Comparison of ENCODE assay signal across 10 cellular contexts in genomic region chr2:112706170-112706664, GRCh38. TPM values are rescaled to one million over a fixed set of nuclear protein-coding genes. Genes with fewer than 3 reads are reported as not detected.
DNase-seq lines count a peak whose midpoint lies in the region; ATAC-seq, FAIRE-seq and TF ChIP-seq lines count a peak whose summit lies in the region.
"Had no signal": no experiment of that assay in that cellular context is flagged by ENCODE, and none has a peak within 500 bp of the region (broad histone marks: within the 10 kb centered on the region; RNA-seq: fewer than 3 reads in every experiment).

No MANE protein-coding gene starts in this region.

- no peak for ATAC-seq in GM21423 (IDR thresholded peaks at IDR 0.05; ENCODE audit: unreplicated experiment)

- no peak overlapping the region for H3K56ac ChIP-seq in H1 (replicated peaks; ENCODE audit: insufficient read length, low read depth, low read length)

- TF ChIP-seq CTCF in SK-N-SH (IDR thresholded peaks at IDR 0.05) (no peak), H1 (IDR thresholded peaks at IDR 0.05; ENCODE audit: control extremely low read depth in 1 of 3, insufficient read depth in 1 of 3, low read depth in 1 of 3, low read length in 3 of 3) (no peak)

- H4K5ac ChIP-seq in H1 (ENCODE audit: insufficient read length, low read depth, low read length), result no peak overlapping the region

- H3K14ac ChIP-seq in H1 (ENCODE audit: insufficient read length), result no peak overlapping the region

- H3K79me1 ChIP-seq in H1 (ENCODE audit: low read depth, low read length), result no peaks in the 10 kb centered on the region

- H3K9me2 ChIP-seq in SK-N-SH, result no peaks in the 10 kb centered on the region

- DNase-seq in stimulated activated CD4-positive, alpha-beta T cell treated with anti-CD3 and anti-CD28 coated beads, Interleukin-15, amount 100 ng/mL, for 24 hours, result peak; percentile 68
- no peak for DNase-seq in stimulated activated CD4-positive, alpha-beta T cell treated with anti-CD3 and anti-CD28 coated beads, Interleukin-12 subunit alpha, Interleukin-12 subunit beta, amount 100 ng/mL, for 4 hours
- DNase-seq in SK-N-SH (no peak), H1 (ENCODE audit: low read depth in 1 of 2, low spot score in 2 of 2) (no peak), ureter (ENCODE audit: low spot score) (peak; percentile 44), epidermal melanocyte (ENCODE audit: insufficient read length, low spot score) (no peak), NCI-H1092 (lab: John Stamatoyannopoulos, UW) (no peak)

- no peaks in the 10 kb centered on the region for H3K79me2 ChIP-seq in SK-N-SH (ENCODE audit: insufficient read depth)
- no peaks in the 10 kb centered on the region for H3K79me2 ChIP-seq in H1 (ENCODE audit: control insufficient read depth in 1 of 2, insufficient read depth in 2 of 2, low read length in 2 of 2)

- no peak overlapping the region for H2BK5ac ChIP-seq in H1 (ENCODE audit: low read depth, low read length)

- H3K27ac ChIP-seq in SK-N-SH (ENCODE audit: low read depth in 2 of 2, low read length in 1 of 2) (no peak overlapping the region), H1 (ENCODE audit: low read depth, low read length) (no peak overlapping the region)

- TF ChIP-seq POLR2A in H1 (IDR thresholded peaks at IDR 0.05; ENCODE audit: control extremely low read depth in 1 of 2, low read depth in 2 of 2, low read length in 2 of 2), result no peak

- no peaks in the 10 kb centered on the region for H3K23me2 ChIP-seq in H1 (ENCODE audit: low read depth, low read length)

- peaks cover 4% of the 10 kb centered on the region for H3F3A ChIP-seq in SK-N-SH (replicated peaks; ENCODE audit: insufficient read depth)

- H2BK12ac ChIP-seq in H1 (ENCODE audit: low read depth, low read length), result no peak overlapping the region

- H2BK20ac ChIP-seq in H1 (ENCODE audit: low read length), result no peak overlapping the region

- H3K9ac ChIP-seq in SK-N-SH (no peak overlapping the region), H1 (replicated peaks in 1 of 4; ENCODE audit: extremely low read depth in 1 of 4, low read depth in 3 of 4, low read length in 3 of 4) (no peak overlapping the region)

- TF ChIP-seq RAD21 in SK-N-SH (IDR thresholded peaks at IDR 0.05; ENCODE audit: low read length), result no peak
- TF ChIP-seq RAD21 in H1 (IDR thresholded peaks at IDR 0.05 in 1 of 2, conservative IDR thresholded peaks at IDR 0.05 in 1 of 2; ENCODE audit: low read depth in 2 of 2, low read length in 2 of 2), result no peak

- no peak overlapping the region for H3K23ac ChIP-seq in H1 (ENCODE audit: insufficient read length)

- H3K4ac ChIP-seq in H1 (replicated peaks; ENCODE audit: insufficient read length, low read depth, low read length), result no peak overlapping the region

- H4K8ac ChIP-seq in H1 (ENCODE audit: extremely low read depth, insufficient read depth, low read length), result no peak overlapping the region

- POLR2A ChIA-PET in SK-N-SH (lab: Yijun Ruan, JAX), result no interaction called here
- POLR2A ChIA-PET in H1 (lab: Charles Lee; ENCODE audit: partially characterized antibody), result no interaction called here

- CTCF ChIA-PET in SK-N-SH (lab: Yijun Ruan, JAX), result interaction anchor here (1.0 to 5.6 kb wide), 4 partner anchors 15 to 106 kb away, joined by 3 to 22 read pairs (median 13); no protein-coding TSS in a partner anchor
- CTCF ChIA-PET in H1 (lab: Charles Lee; ENCODE audit: partially characterized antibody), result interaction anchor here (3.1 kb wide), 1 partner anchor 19 kb away, joined by 17 read pairs; no protein-coding TSS in a partner anchor

- H4K91ac ChIP-seq in H1 (replicated peaks; ENCODE audit: insufficient read length, low read length), result no peak overlapping the region

- H3K4me1 ChIP-seq in SK-N-SH (ENCODE audit: control insufficient read depth in 1 of 2, insufficient read depth in 2 of 2, low read depth in 1 of 2, low read length in 1 of 2), result no peaks in the 10 kb centered on the region
- no peaks in the 10 kb centered on the region for H3K4me1 ChIP-seq in H1 (replicated peaks in 1 of 4; ENCODE audit: control insufficient read depth in 3 of 4, insufficient read depth in 4 of 4, low read length in 3 of 4)

- H2BK15ac ChIP-seq in H1 (ENCODE audit: low read length), result no peak overlapping the region

- H3K18ac ChIP-seq in H1 (ENCODE audit: extremely low read depth, low read length), result no peak overlapping the region

- no peaks in the 10 kb centered on the region for H4K20me1 ChIP-seq in SK-N-SH (ENCODE audit: insufficient read depth)
- no peaks in the 10 kb centered on the region for H4K20me1 ChIP-seq in H1 (replicated peaks in 1 of 2; ENCODE audit: control insufficient read depth in 1 of 2, insufficient read depth in 2 of 2, low read length in 2 of 2)

- TF ChIP-seq EP300 in SK-N-SH (IDR thresholded peaks at IDR 0.05; ENCODE audit: borderline replicate concordance in 1 of 2, low read depth in 1 of 2, low read length in 1 of 2) (no peak), H1 (IDR thresholded peaks at IDR 0.05; ENCODE audit: borderline replicate concordance in 1 of 2, low read depth in 2 of 2, low read length in 2 of 2) (no peak)

- H3K4me3 ChIP-seq in SK-N-SH (ENCODE audit: low read depth in 2 of 2, low read length in 1 of 2) (no peak overlapping the region), H1 (ENCODE audit: extremely low read depth in 1 of 4, insufficient read depth in 2 of 4, low read depth in 3 of 4, low read length in 4 of 4) (no peak overlapping the region)

- no peak overlapping the region for H2BK120ac ChIP-seq in H1 (replicated peaks; ENCODE audit: low read depth, low read length)

- no peak overlapping the region for H3K4me2 ChIP-seq in SK-N-SH
- no peak overlapping the region for H3K4me2 ChIP-seq in H1 (ENCODE audit: insufficient read depth in 1 of 2, low read depth in 2 of 2, low read length in 2 of 2)

- no peak for FAIRE-seq in H1 (lab: Jason Lieb, UNC)
- FAIRE-seq: TTC549 had no signal

- H3K27me3 ChIP-seq in SK-N-SH (ENCODE audit: insufficient read depth), result no peaks in the 10 kb centered on the region
- no peaks in the 10 kb centered on the region for H3K27me3 ChIP-seq in H1 (replicated peaks in 1 of 4; ENCODE audit: control insufficient read depth in 3 of 4, extremely low read depth in 1 of 4, insufficient read depth in 3 of 4, low read length in 3 of 4)

- WGBS in SK-N-SH (ENCODE audit: low lambda C conversion rate), result 56% methylated on average over 5 of the region's 5 CpGs
- 67% methylated on average over 5 of the region's 5 CpGs; no CpG with 5 or more reads in 1 of the 2 experiments for WGBS in H1 (ENCODE audit: extremely low coverage in 1 of 2, insufficient coverage in 1 of 2, insufficient read length in 1 of 2, insufficient replicate concordance in 2 of 2, low coverage in 1 of 2, low lambda C conversion rate in 2 of 2, missing lambda C conversion rate in 1 of 2), 2 experiments

- H2AK5ac ChIP-seq in H1 (ENCODE audit: low read depth, low read length), result no peak overlapping the region

- no peaks in the 10 kb centered on the region for H3K36me3 ChIP-seq in SK-N-SH (replicated peaks in 1 of 2; ENCODE audit: control insufficient read depth in 1 of 2, insufficient read depth in 2 of 2, low read length in 1 of 2)
- H3K36me3 ChIP-seq in H1 (ENCODE audit: control insufficient read depth in 2 of 4, insufficient read depth in 4 of 4, low read length in 3 of 4), result no peaks in the 10 kb centered on the region

- H3K9me3 ChIP-seq in SK-N-SH (no peaks in the 10 kb centered on the region), H1 (ENCODE audit: insufficient read depth in 2 of 2, low read depth in 1 of 2, low read length in 1 of 2) (no peaks in the 10 kb centered on the region)

- H2AFZ ChIP-seq in SK-N-SH (ENCODE audit: low read depth), result peak overlapping the region; percentile 5; the same call in 1 of the 2 replicates
- H2AFZ ChIP-seq in H1 (ENCODE audit: low read length), result peak overlapping the region; percentile 93; the same call in 1 of the 2 replicates

TF ChIP-seq in SK-N-SH, 30 proteins besides CTCF, POLR2A, EP300 and RAD21 (continues in another document):
- TF ChIP-seq RXRA (IDR thresholded peaks at IDR 0.05; ENCODE audit: borderline replicate concordance, low read depth) (no peak), CHD2 (IDR thresholded peaks at IDR 0.05; ENCODE audit: low read length, partially characterized antibody) (no peak)

RNA-seq across cellular contexts. Expression of gene NT5DC4, which starts 14.6 kb away (rescaled TPM):
- polyA plus RNA-seq in SK-N-SH (2012; rRNA removed) (not detected in 2 replicates), H1 (2011; rRNA removed) (not detected in 2 replicates)
- 0.01 TPM in 1 of 2 replicates, not detected in the other for polyA plus RNA-seq in SK-N-SH (2012; cell fraction: cytosol; rRNA removed)
- 0.01 and 0.07 TPM in 2 replicates for polyA plus RNA-seq in SK-N-SH (2012; cell fraction: nucleus; rRNA removed)
- not detected in 2 replicates for total RNA-seq in H1 (2021; fragmentation: NEBNext Ultra II Directional; extraction: Animal tissue kit (Norgen Biotek cat#: 25700))
- polyA plus RNA-seq in H1 (2011; cell fraction: cytosol; rRNA removed), result not detected
- not detected for polyA plus RNA-seq in H1 (2011; cell fraction: nucleus; rRNA removed)
- not detected in 4 replicates for polyA plus RNA-seq in H1 (2012, experiment 1 of 2)
- not detected for polyA plus RNA-seq in H1 (2012, experiment 2 of 2)
- polyA plus RNA-seq in H1 (2013, experiment 1 of 2), result not detected
- not detected for polyA plus RNA-seq in H1 (2013, experiment 2 of 2)
- polyA minus RNA-seq in H1 (2011; rRNA and poly(A)+ RNA removed), result not detected in 2 replicates
- not detected for polyA minus RNA-seq in H1 (2011; cell fraction: cytosol; rRNA and poly(A)+ RNA removed)
- not detected for polyA minus RNA-seq in H1 (2011; cell fraction: nucleus; rRNA and poly(A)+ RNA removed)
- total RNA-seq in ureter, result not detected
- total RNA-seq: mononuclear cell had no signal

RNA-seq across cellular contexts. Expression of gene CKAP2L, which starts 58.2 kb away (rescaled TPM):
- polyA plus RNA-seq in SK-N-SH (2012; rRNA removed), result 2.9 TPM in 2 replicates
- 3.8 and 4.4 TPM in 2 replicates for polyA plus RNA-seq in SK-N-SH (2012; cell fraction: cytosol; rRNA removed)
- 0.86 and 2.0 TPM in 2 replicates for polyA plus RNA-seq in SK-N-SH (2012; cell fraction: nucleus; rRNA removed)
- 19.3 and 20.7 TPM in 2 replicates for total RNA-seq in H1 (2021; fragmentation: NEBNext Ultra II Directional; extraction: Animal tissue kit (Norgen Biotek cat#: 25700))
- polyA plus RNA-seq in H1 (2011; rRNA removed), result 1.6 and 2.5 TPM in 2 replicates
- polyA plus RNA-seq in H1 (2011; cell fraction: cytosol; rRNA removed), result 4.1 TPM
- polyA plus RNA-seq in H1 (2011; cell fraction: nucleus; rRNA removed), result 4.1 TPM
- polyA plus RNA-seq in H1 (2012, experiment 1 of 2), result 5.7 to 11.6 TPM (median 6.5 TPM) in 4 replicates
- 0.55 TPM for polyA plus RNA-seq in H1 (2012, experiment 2 of 2)
- polyA plus RNA-seq in H1 (2013, experiment 1 of 2), result 12.2 TPM
- 11.0 TPM for polyA plus RNA-seq in H1 (2013, experiment 2 of 2)
- 7.0 and 12.7 TPM in 2 replicates for polyA minus RNA-seq in H1 (2011; rRNA and poly(A)+ RNA removed)
- polyA minus RNA-seq in H1 (2011; cell fraction: cytosol; rRNA and poly(A)+ RNA removed), result 5.7 TPM
- polyA minus RNA-seq in H1 (2011; cell fraction: nucleus; rRNA and poly(A)+ RNA removed), result 18.7 TPM
- total RNA-seq in ureter, result 1.2 TPM

Comparison
In these comparisons a context has a peak if more than half of its experiments do, and no peak if none do; other contexts are left out.
1. DNase-seq: peak in stimulated activated CD4-positive, alpha-beta T cell treated with anti-CD3 and anti-CD28 coated beads, Interleukin-15, amount 100 ng/mL, for 24 hours (single experiment) and ureter (single experiment); none in stimulated activated CD4-positive, alpha-beta T cell treated with anti-CD3 and anti-CD28 coated beads, Interleukin-12 subunit alpha, Interleukin-12 subunit beta, amount 100 ng/mL, for 4 hours (single experiment), SK-N-SH (single experiment), H1 (0 of 2), epidermal melanocyte (single experiment) and NCI-H1092 (single experiment).